In the genomic region with DNA sequence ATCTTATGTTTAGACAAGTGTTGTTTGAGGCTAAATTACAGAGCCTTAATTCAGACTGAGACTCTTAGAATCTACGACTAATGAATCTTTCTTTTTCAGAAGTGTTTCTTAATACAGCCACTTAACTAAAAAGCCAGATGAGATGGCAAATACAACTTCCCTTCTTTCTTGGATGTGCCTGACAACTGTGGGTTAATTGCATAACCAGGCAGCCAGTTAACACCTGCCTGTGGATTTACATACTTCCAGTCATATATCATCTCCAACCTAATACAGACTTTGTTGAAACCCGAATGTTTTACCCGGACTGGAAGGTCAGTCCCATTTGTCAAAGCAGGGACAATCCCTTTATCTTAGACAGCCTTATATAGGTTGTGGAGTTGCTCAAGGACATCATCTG, we compare ENCODE assay signal across 24 cellular contexts.
"Had no signal": no experiment of that assay in that cellular context is flagged by ENCODE, and none has a peak within 500 bp of the region (broad histone marks: within the 10 kb centered on the region; RNA-seq: fewer than 3 reads in every experiment).

No MANE protein-coding gene starts in this region.

- H3K27ac Mint-ChIP-seq: mesothelial cell of epicardium; naive B cell; natural killer cell treated with Interleukin-12 subunit alpha and Interleukin-12 subunit beta and Interleukin-15 and Interleukin-18, amount 100 ng/mL, for 72 hours; stimulated activated naive CD8-positive, alpha-beta T cell treated with anti-CD3 and anti-CD28 coated beads, Interleukin-15, amount 100 ng/mL, for 72 hours had no signal

- H3K9me3 Mint-ChIP-seq: mesothelial cell of epicardium; naive B cell; natural killer cell treated with Interleukin-12 subunit alpha and Interleukin-12 subunit beta and Interleukin-15 and Interleukin-18, amount 100 ng/mL, for 72 hours; neural crest cell; stimulated activated naive CD8-positive, alpha-beta T cell treated with anti-CD3 and anti-CD28 coated beads, Interleukin-15, amount 100 ng/mL, for 72 hours had no signal

- H3K9me3 ChIP-seq: gastrocnemius medialis, mucosa of descending colon, prostate gland, right atrium auricular region, suprapubic skin, transverse colon, vagina had no signal

- H3K27me3 ChIP-seq: gastrocnemius medialis, right atrium auricular region, suprapubic skin, vagina had no signal

- H3K36me3 Mint-ChIP-seq: mesothelial cell of epicardium; naive B cell; natural killer cell treated with Interleukin-12 subunit alpha and Interleukin-12 subunit beta and Interleukin-15 and Interleukin-18, amount 100 ng/mL, for 72 hours had no signal

- H3K4me3 ChIP-seq: dorsolateral prefrontal cortex, gastrocnemius medialis, mucosa of descending colon, prostate gland, right atrium auricular region, smooth muscle cell, suprapubic skin, transverse colon, vagina had no signal

- H3K4me1 Mint-ChIP-seq: mesothelial cell of epicardium; stimulated activated naive CD8-positive, alpha-beta T cell treated with anti-CD3 and anti-CD28 coated beads, Interleukin-15, amount 100 ng/mL, for 72 hours had no signal

- H3K36me3 ChIP-seq: gastrocnemius medialis, prostate gland, right atrium auricular region, suprapubic skin, transverse colon, vagina had no signal

- H3K4me2 ChIP-seq: smooth muscle cell had no signal

- H3K4me3 Mint-ChIP-seq: mesothelial cell of epicardium; naive B cell; natural killer cell treated with Interleukin-12 subunit alpha and Interleukin-12 subunit beta and Interleukin-15 and Interleukin-18, amount 100 ng/mL, for 72 hours; neural crest cell; stimulated activated naive CD8-positive, alpha-beta T cell treated with anti-CD3 and anti-CD28 coated beads, Interleukin-15, amount 100 ng/mL, for 72 hours had no signal

- H3K27ac ChIP-seq: dorsolateral prefrontal cortex, epithelial cell of prostate, prostate gland, right atrium auricular region, suprapubic skin, transverse colon, vagina had no signal

- H3K4me1 ChIP-seq: prostate gland, suprapubic skin, transverse colon, vagina had no signal

- DNase-seq: dorsolateral prefrontal cortex; effector CD4-positive, alpha-beta T cell; foreskin fibroblast; gastrocnemius medialis; head of caudate nucleus; mesenchymal stem cell; mucosa of descending colon; naive B cell; stimulated activated CD4-positive, alpha-beta T cell treated with anti-CD3 and anti-CD28 coated beads, Interleukin-12 subunit alpha, Interleukin-12 subunit beta, amount 100 ng/mL, for 4 hours; stimulated activated CD4-positive, alpha-beta T cell treated with anti-CD3 and anti-CD28 coated beads, Interleukin-1b, Interleukin-23, amount 100 ng/mL, for 48 hours; stimulated activated CD4-positive, alpha-beta T cell treated with anti-CD3 and anti-CD28 coated beads, Interleukin-4, amount 100 ng/mL, for 1 hour; stimulated activated CD8-positive, alpha-beta memory T cell treated with anti-CD3 and anti-CD28 coated beads, Interleukin-4, amount 100 ng/mL, for 48 hours; stimulated activated naive CD4-positive, alpha-beta T cell; stimulated activated naive CD8-positive, alpha-beta T cell treated with anti-CD3 and anti-CD28 coated beads, Interleukin-15, amount 100 ng/mL, for 72 hours; transverse colon had no signal
